In the genomic region with DNA sequence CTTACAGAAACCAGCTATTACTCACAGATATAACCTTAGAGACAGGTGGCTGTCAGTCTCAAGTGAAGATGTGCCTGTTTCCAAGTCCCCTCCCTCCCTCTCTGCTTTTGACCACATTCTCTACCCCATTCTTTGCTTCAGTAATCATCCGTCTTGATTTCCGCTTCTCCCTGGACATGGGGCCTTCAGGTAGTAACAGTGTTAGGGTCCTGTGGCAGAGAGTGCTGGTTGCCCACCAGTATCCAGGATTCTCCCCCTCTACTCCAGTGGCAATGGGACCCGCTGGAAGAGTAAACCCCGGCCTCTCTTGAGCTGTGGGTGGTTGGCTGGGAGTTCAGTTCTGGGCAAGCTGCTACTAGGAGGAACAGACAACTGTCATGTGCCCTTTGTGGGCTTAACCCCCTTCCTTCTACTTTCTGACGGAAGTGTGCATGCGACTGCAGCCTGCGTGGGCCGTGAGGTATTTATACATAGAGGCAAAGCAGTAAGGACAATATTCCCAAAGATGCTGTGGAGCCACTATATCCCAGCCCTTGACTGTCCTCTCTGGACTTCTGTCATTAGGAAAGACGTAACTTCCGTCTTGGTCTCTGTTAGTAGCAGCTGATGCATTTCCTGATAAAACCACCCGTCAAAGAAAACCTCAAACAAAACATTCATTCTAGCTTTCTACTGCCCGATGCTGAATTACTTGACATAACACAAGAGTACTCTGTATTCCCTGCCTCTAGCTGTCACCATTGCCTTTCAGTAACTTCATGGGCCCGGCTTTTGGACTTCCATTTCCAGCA, we compare ENCODE assay signal across 8 cellular contexts. TPM values are rescaled to one million over a fixed set of nuclear protein-coding genes. Genes with fewer than 3 reads are reported as not detected.
DNase-seq lines count a peak whose midpoint lies in the region; ATAC-seq lines count a peak whose summit lies in the region.

No MANE protein-coding gene starts in this region.

- H3K27ac ChIP-seq in GM23248: no peak overlapping the region

- no peak overlapping the region for H3K4me2 ChIP-seq in GM23248 (ENCODE audit: unreplicated experiment)

- no peaks in the 10 kb centered on the region for H3K27me3 ChIP-seq in GM23248 (replicated peaks; ENCODE audit: insufficient read depth)

- H3K9ac ChIP-seq in GM23248: no peak overlapping the region

- H3K36me3 ChIP-seq in GM23248 (ENCODE audit: low read depth): 0 out of 2 replicates have a peak, but pooled peaks cover 10% of the 10 kb centered on the region

- peak overlapping the region; percentile 59 for H3K27ac Mint-ChIP-seq in activated naive CD4-positive, alpha-beta T cell treated with anti-CD3 and anti-CD28 coated beads, Interleukin-2, amount 50 U/mL, for 24 hours

- no peak overlapping the region for H2AFZ ChIP-seq in GM23248

- no peaks in the 10 kb centered on the region for H3F3A ChIP-seq in GM23248 (ENCODE audit: insufficient read depth)

- no peaks in the 10 kb centered on the region for H4K20me1 ChIP-seq in GM23248 (ENCODE audit: insufficient read depth)

- in situ Hi-C loops in SK-MEL-5 (cut with HindIII; ENCODE audit: low pct_unique_long_range_greater_than_20kb, low sequenced_read_pairs): no loop called here
- in situ Hi-C loops in GM23248 (cut with MboI): no loop called here

- H3K4me1 Mint-ChIP-seq in activated naive CD4-positive, alpha-beta T cell treated with anti-CD3 and anti-CD28 coated beads, Interleukin-2, amount 50 U/mL, for 24 hours: peaks cover 38% of the 10 kb centered on the region

- H3K4me3 Mint-ChIP-seq in activated naive CD4-positive, alpha-beta T cell treated with anti-CD3 and anti-CD28 coated beads, Interleukin-2, amount 50 U/mL, for 24 hours: peak overlapping the region; percentile 65

- no peak overlapping the region for H3K4me3 ChIP-seq in GM23248

- ATAC-seq in GM18498 (IDR thresholded peaks at IDR 0.05; ENCODE audit: unreplicated experiment) (peak; percentile 82), HG02852 (IDR thresholded peaks at IDR 0.05; ENCODE audit: unreplicated experiment) (peak; percentile 69), HG03439 (IDR thresholded peaks at IDR 0.05; ENCODE audit: unreplicated experiment) (no peak)

- no peaks in the 10 kb centered on the region for H3K9me3 Mint-ChIP-seq in activated naive CD4-positive, alpha-beta T cell treated with anti-CD3 and anti-CD28 coated beads, Interleukin-2, amount 50 U/mL, for 24 hours

- 83 to 89% methylated on average over 13 of the region's 13 CpGs for WGBS in GM23248 (ENCODE audit: low coverage in 1 of 2, low lambda C conversion rate in 2 of 2, missing lambda C conversion rate in 2 of 2), 2 experiments

- H3K4me1 ChIP-seq in GM23248 (ENCODE audit: insufficient read depth): no peaks in the 10 kb centered on the region

- no peaks in the 10 kb centered on the region for H3K9me2 ChIP-seq in GM23248 (ENCODE audit: insufficient read depth)

- no peaks in the 10 kb centered on the region for H3K27me3 Mint-ChIP-seq in activated naive CD4-positive, alpha-beta T cell treated with anti-CD3 and anti-CD28 coated beads, Interleukin-2, amount 50 U/mL, for 24 hours

- H3K9me3 ChIP-seq in GM23248 (ENCODE audit: low read depth): no peaks in the 10 kb centered on the region

- H3K36me3 Mint-ChIP-seq in activated naive CD4-positive, alpha-beta T cell treated with anti-CD3 and anti-CD28 coated beads, Interleukin-2, amount 50 U/mL, for 24 hours: peaks cover 3% of the 10 kb centered on the region

- no peaks in the 10 kb centered on the region for H3K79me2 ChIP-seq in GM23248 (ENCODE audit: insufficient read depth)

- DNase-seq in SK-MEL-5 (ENCODE audit: low read depth, low spot score) (peak; percentile 77), NCI-H2171 treated with DMSO at 0.1 percent for 48 hours (lab: John Stamatoyannopoulos, UW) (no peak), GM23248 (no peak)
- peak; percentile 14 for DNase-seq in stimulated activated CD4-positive, alpha-beta T cell treated with anti-CD3 and anti-CD28 coated beads, Interleukin-12 subunit alpha, Interleukin-12 subunit beta, amount 100 ng/mL, for 4 hours

RNA-seq across cellular contexts. Expression of gene PDCL3, which starts 17.9 kb away (rescaled TPM):
- total RNA-seq in SK-MEL-5 (2014; rRNA removed; shearing (Covaris generic)): 21.4 and 23.1 TPM in 2 replicates
- polyA plus RNA-seq in SK-MEL-5 (2015; cell fraction: cytosol; rRNA removed): 20.7 and 30.7 TPM in 2 replicates
- polyA plus RNA-seq in SK-MEL-5 (2015; cell fraction: nucleus; rRNA removed): 4.5 and 6.9 TPM in 2 replicates
- total RNA-seq in GM23248 (2014; rRNA removed; shearing (Covaris generic)): 11.1 and 12.1 TPM in 2 replicates
- polyA plus RNA-seq in GM23248 (2016; fragmentation: Nextera tagmentation; extraction: Ambion mirVana): 32.8 and 33.1 TPM in 2 replicates

Comparison
In these comparisons a context has a peak if more than half of its experiments do, and no peak if none do; other contexts are left out.
1. DNase-seq: peak in SK-MEL-5 (single experiment) and stimulated activated CD4-positive, alpha-beta T cell treated with anti-CD3 and anti-CD28 coated beads, Interleukin-12 subunit alpha, Interleukin-12 subunit beta, amount 100 ng/mL, for 4 hours (single experiment); none in NCI-H2171 treated with DMSO at 0.1 percent for 48 hours (single experiment) and GM23248 (single experiment).